12 cellular contexts compared by ENCODE assay signal in the genomic region with DNA sequence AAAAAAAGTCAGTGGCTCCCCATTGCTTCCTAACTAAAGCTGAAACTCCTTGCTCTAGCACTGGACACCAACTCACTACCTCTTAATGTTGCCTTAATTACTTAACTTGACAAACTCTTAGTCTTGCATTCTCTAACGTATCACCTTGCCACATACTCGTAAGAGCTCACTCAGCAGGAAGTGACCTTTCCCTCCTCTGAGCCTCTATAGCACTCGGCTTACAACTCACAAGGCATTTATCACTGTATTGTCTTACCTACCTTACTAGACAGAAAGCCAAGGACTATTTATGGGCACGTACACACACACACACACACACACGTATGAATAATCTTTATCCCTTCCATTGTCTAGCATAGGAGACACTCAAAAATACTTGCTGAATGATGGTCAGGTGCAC. TPM values are rescaled to one million over a fixed set of nuclear protein-coding genes. Genes with fewer than 3 reads are reported as not detected.
A peak's percentile ranks its signal among the peaks of the same experiment; 100 is the strongest.
DNase-seq lines count a peak whose midpoint lies in the region; ATAC-seq, FAIRE-seq and TF ChIP-seq lines count a peak whose summit lies in the region.
"Had no signal": no experiment of that assay in that cellular context is flagged by ENCODE, and none has a peak within 500 bp of the region (broad histone marks: within the 10 kb centered on the region; RNA-seq: fewer than 3 reads in every experiment).

No MANE protein-coding gene starts in this region.

- H3K4me1 ChIP-seq in IMR-90 (ENCODE audit: control insufficient read depth, insufficient read depth, low read length) (peaks cover 2% of the 10 kb centered on the region; the same call in 1 of the 2 replicates), neuronal stem cell (ENCODE audit: control insufficient read depth in 2 of 2, insufficient read depth in 1 of 2, low read depth in 1 of 2, low read length in 2 of 2) (peaks cover 14 to 35% of the 10 kb centered on the region in 2 donors), stomach (peaks cover 0 to 20% (median 9%) of the 10 kb centered on the region in 4 donors), vagina (no peaks in the 10 kb centered on the region), kidney (ENCODE audit: control insufficient read depth in 1 of 2, insufficient read depth in 1 of 2, low read depth in 1 of 2, low read length in 2 of 2) (no peaks in the 10 kb centered on the region)
- H3K4me1 ChIP-seq: colonic mucosa had no signal

- H2BK15ac ChIP-seq in IMR-90 (ENCODE audit: low read depth, low read length): no peak overlapping the region
- H2BK15ac ChIP-seq in neuronal stem cell (ENCODE audit: low read length): no peak overlapping the region

- no peak overlapping the region for H3K9ac ChIP-seq in IMR-90 (ENCODE audit: low read depth, low read length)
- no peak overlapping the region for H3K9ac ChIP-seq in neuronal stem cell (ENCODE audit: low read depth, low read length, poor library complexity)
- H3K9ac ChIP-seq in kidney (ENCODE audit: low read length in 2 of 2): no peak overlapping the region

- H2AK9ac ChIP-seq in IMR-90 (replicated peaks; ENCODE audit: low read depth, low read length, poor library complexity): no peak overlapping the region

- H3K4me2 ChIP-seq in IMR-90 (ENCODE audit: low read depth, low read length): no peak overlapping the region
- H3K4me2 ChIP-seq in neuronal stem cell (ENCODE audit: insufficient read depth, low read length, poor library complexity, severe bottlenecking): no peak overlapping the region

- H3K4ac ChIP-seq in IMR-90 (ENCODE audit: low read depth, low read length) (0 out of 2 replicates have a peak overlapping the region, but pooled peaks have one; percentile 60), neuronal stem cell (ENCODE audit: low read length) (no peak overlapping the region)

- TF ChIP-seq RAD21 in IMR-90 (IDR thresholded peaks at IDR 0.05; ENCODE audit: low read length): no peak

- peak overlapping the region in 1 of 2 experiments; percentile 48; a peak in 1 of 4 replicates for H4K8ac ChIP-seq in IMR-90 (ENCODE audit: low read depth in 2 of 2, low read length in 2 of 2)
- no peak overlapping the region for H4K8ac ChIP-seq in neuronal stem cell (ENCODE audit: low read depth, low read length)

- no peak overlapping the region for H3K18ac ChIP-seq in IMR-90 (ENCODE audit: low read depth, low read length)
- H3K18ac ChIP-seq in neuronal stem cell (ENCODE audit: low read length): peak overlapping the region; percentile 11

- no peak overlapping the region for H2BK12ac ChIP-seq in neuronal stem cell (ENCODE audit: low read length)

- H2BK120ac ChIP-seq in IMR-90 (ENCODE audit: low read depth, low read length) (no peak overlapping the region; the same call in 1 of the 2 replicates), neuronal stem cell (ENCODE audit: low read depth, low read length) (no peak overlapping the region)

- H2AK5ac ChIP-seq in IMR-90 (ENCODE audit: low read depth, low read length): peak overlapping the region; percentile 42
- H2AK5ac ChIP-seq in neuronal stem cell (ENCODE audit: low read depth, low read length): no peak overlapping the region

- H3K27ac ChIP-seq in IMR-90 (ENCODE audit: insufficient read depth, low read length) (no peak overlapping the region), neuronal stem cell (replicated peaks; ENCODE audit: low read length) (peak overlapping the region; percentile 53), stomach (no peak overlapping the region), vagina (no peak overlapping the region), kidney (ENCODE audit: low read depth in 2 of 2, low read length in 2 of 2) (no peak overlapping the region)
- H3K27ac ChIP-seq: colonic mucosa, thoracic aorta had no signal

- ATAC-seq in IMR-90 (ENCODE audit: low read depth): no peak
- ATAC-seq: K562 had no signal

- WGBS in IMR-90 (ENCODE audit: extremely low coverage in 2 of 2, insufficient read length in 1 of 2), 2 experiments: 60% methylated on average over 1 of the region's 5 CpGs; no CpG with 5 or more reads in 1 of the 2 experiments
- no CpG with 5 or more reads among the region's 5 CpGs for WGBS in neuronal stem cell (ENCODE audit: extremely low coverage in 2 of 2, insufficient read length in 2 of 2, insufficient replicate concordance in 1 of 2), 2 donors
- WGBS in stomach, 5 donors: 72 to 82% (median 81%) methylated on average over 5 of the region's 5 CpGs

- H4K5ac ChIP-seq in IMR-90 (ENCODE audit: low read depth, low read length): no peak overlapping the region

- no peak for FAIRE-seq in kidney (lab: Jason Lieb, UNC)
- FAIRE-seq: K562 had no signal

- H3K9me1 ChIP-seq in IMR-90 (ENCODE audit: insufficient read depth, low read length): peaks cover 9% of the 10 kb centered on the region

- in situ Hi-C loops in IMR-90 (cut with MboI; ENCODE audit: low sequenced_read_pairs): no loop called here

- H2BK5ac ChIP-seq in IMR-90 (ENCODE audit: low read depth, low read length, poor library complexity, severe bottlenecking) (no peak overlapping the region), neuronal stem cell (ENCODE audit: low read length) (no peak overlapping the region)

- no peaks in the 10 kb centered on the region for H4K20me1 ChIP-seq in IMR-90 (ENCODE audit: insufficient read depth, low read length)

- BruUV-seq in IMR-90 (replicated peaks; lab: Mats Ljungman, UMichigan): no TSS peak

- H3K23ac ChIP-seq in IMR-90 (ENCODE audit: low read depth, low read length) (peak overlapping the region; percentile 66; the same call in 1 of the 2 replicates), neuronal stem cell (ENCODE audit: low read depth, low read length, poor library complexity) (no peak overlapping the region)

- H2BK20ac ChIP-seq in IMR-90 (ENCODE audit: low read depth, low read length): peak overlapping the region; percentile 14; the same call in 1 of the 2 replicates

- no peak overlapping the region for H4K91ac ChIP-seq in IMR-90 (ENCODE audit: insufficient read depth, low read depth, low read length)
- no peak overlapping the region for H4K91ac ChIP-seq in neuronal stem cell (ENCODE audit: low read depth, low read length, poor library complexity)

- H3K14ac ChIP-seq in IMR-90 (replicated peaks; ENCODE audit: low read depth, low read length): no peak overlapping the region
- H3K14ac ChIP-seq in neuronal stem cell (ENCODE audit: low read length): no peak overlapping the region

- H3K56ac ChIP-seq in IMR-90 (ENCODE audit: extremely low read depth, insufficient read depth, low read length): no peak overlapping the region

- no peaks in the 10 kb centered on the region for H3K36me3 ChIP-seq in IMR-90 (ENCODE audit: control insufficient read depth, insufficient read depth, low read length)
- H3K36me3 ChIP-seq in neuronal stem cell (replicated peaks in 1 of 2; ENCODE audit: control insufficient read depth in 2 of 2, insufficient read depth in 2 of 2, low read length in 2 of 2): no peaks in the 10 kb centered on the region
- H3K36me3 ChIP-seq in stomach: no peaks in the 10 kb centered on the region
- H3K36me3 ChIP-seq in vagina: no peaks in the 10 kb centered on the region
- H3K36me3 ChIP-seq in kidney (ENCODE audit: control insufficient read depth in 1 of 2, insufficient read depth in 2 of 2, low read length in 2 of 2): no peaks in the 10 kb centered on the region
- H3K36me3 ChIP-seq: colonic mucosa, thoracic aorta had no signal

- DNase-seq in IMR-90 (peak; percentile 6), NCI-H2227 (lab: John Stamatoyannopoulos, UW; ENCODE audit: unreplicated experiment) (peak; percentile 53), dermis blood vessel endothelial cell (peak; percentile 26), neuronal stem cell (ENCODE audit: low spot score) (no peak), stomach (no peak), vagina (ENCODE audit: extremely low spot score in 2 of 2) (no peak), kidney (no peak)
- DNase-seq: colonic mucosa, natural killer cell, NCI-H1694 had no signal

- no peak for TF ChIP-seq EP300 in stomach (IDR thresholded peaks at IDR 0.05)

- CTCF ChIA-PET in IMR-90 (lab: Yijun Ruan, JAX): no interaction called here

- no peak for TF ChIP-seq CTCF in IMR-90 (conservative IDR thresholded peaks at IDR 0.05; ENCODE audit: low read depth, low read length)
- no peak for TF ChIP-seq CTCF in stomach (IDR thresholded peaks at IDR 0.05)
- no peak for TF ChIP-seq CTCF in vagina (IDR thresholded peaks at IDR 0.05)
- TF ChIP-seq CTCF in kidney (IDR thresholded peaks at IDR 0.05; ENCODE audit: borderline replicate concordance, extremely low read depth, insufficient read depth): no peak

- no peak overlapping the region for H2AFZ ChIP-seq in IMR-90 (replicated peaks; ENCODE audit: low read length, poor library complexity)
- H2AFZ ChIP-seq in neuronal stem cell (ENCODE audit: low read length): no peak overlapping the region

- POLR2A ChIA-PET in IMR-90 (lab: Charles Lee; ENCODE audit: unreplicated experiment): no interaction called here

- TF ChIP-seq POLR2A in IMR-90 (IDR thresholded peaks at IDR 0.05; ENCODE audit: low read depth, low read length) (no peak), stomach (IDR thresholded peaks at IDR 0.05) (no peak), vagina (IDR thresholded peaks at IDR 0.05) (no peak)

- H3K9me3 ChIP-seq in IMR-90 (ENCODE audit: control insufficient read depth, insufficient read depth, low read length) (no peaks in the 10 kb centered on the region), neuronal stem cell (replicated peaks in 1 of 2; ENCODE audit: control insufficient read depth in 2 of 2, insufficient read depth in 1 of 2, low read depth in 1 of 2, low read length in 2 of 2) (peaks cover 0 to 2% of the 10 kb centered on the region in 2 donors), stomach (no peaks in the 10 kb centered on the region), vagina (no peaks in the 10 kb centered on the region), kidney (ENCODE audit: control insufficient read depth in 1 of 2, low read length in 2 of 2) (no peaks in the 10 kb centered on the region)
- H3K9me3 ChIP-seq: colonic mucosa, thoracic aorta had no signal

- H3K27me3 ChIP-seq in IMR-90 (ENCODE audit: control insufficient read depth, insufficient read depth, low read length) (no peaks in the 10 kb centered on the region), neuronal stem cell (ENCODE audit: control insufficient read depth in 3 of 3, insufficient read depth in 3 of 3, low read depth in 1 of 3, low read length in 3 of 3) (no peaks in the 10 kb centered on the region), stomach (no peaks in the 10 kb centered on the region), vagina (no peaks in the 10 kb centered on the region)
- H3K27me3 ChIP-seq: colonic mucosa had no signal

- intact Hi-C loops in IMR-90 (cut with micrococcal nuclease) (no loop called here), stomach (cut with DNase I; ENCODE audit: low total_unique reads) (no loop called here), vagina (cut with DNase I) (no loop called here), kidney (cut with DNase I) (no loop called here)

- H3K4me3 ChIP-seq in IMR-90 (ENCODE audit: insufficient read depth, low read depth, low read length) (no peak overlapping the region), neuronal stem cell (ENCODE audit: low read length in 2 of 2) (no peak overlapping the region), stomach (no peak overlapping the region), vagina (no peak overlapping the region), kidney (ENCODE audit: low read length in 2 of 2) (no peak overlapping the region)
- H3K4me3 ChIP-seq: colonic mucosa, K562, thoracic aorta had no signal

- dilution Hi-C loops in IMR-90 (cut with HindIII; ENCODE audit: low sequenced_read_pairs, unreplicated experiment): no loop called here

- H3K79me1 ChIP-seq in IMR-90 (ENCODE audit: low read depth in 1 of 2, low read length in 2 of 2): peaks cover 5 to 18% of the 10 kb centered on the region in 2 experiments; a peak in 3 of 4 replicates
- H3K79me1 ChIP-seq in neuronal stem cell (ENCODE audit: low read depth, low read length): no peaks in the 10 kb centered on the region

RNA-seq across cellular contexts. Expression of a gene that starts 21.2 kb away (rescaled TPM):
- total RNA-seq in IMR-90 (2012; rRNA removed) (11.1 and 12.2 TPM in 2 replicates), dermis blood vessel endothelial cell (11.4 and 12.4 TPM in 2 replicates), stomach (1 to 10 TPM in 3 of 5 donors, under 1 TPM in 2; 0.58 to 6.2 (median 2.6) TPM), vagina (4.7 TPM), kidney (12.7 TPM)
- polyA plus RNA-seq in IMR-90 (2012; rRNA removed) (18.8 and 21.9 TPM in 2 replicates), stomach (1 to 10 TPM; 2.2 to 5.2 (median 4.5) TPM), kidney (ENCODE audit: insufficient read depth, low read depth, low replicate concordance) (8.1 TPM)
- 7.3 and 13.0 TPM in 2 replicates for polyA plus RNA-seq in IMR-90 (2012; cell fraction: cytosol; rRNA removed)
- polyA plus RNA-seq in IMR-90 (2012; cell fraction: nucleus; rRNA removed; ENCODE audit: low replicate concordance): 6.4 and 16.9 TPM in 2 replicates
- 20.9 TPM for polyA plus RNA-seq in neuronal stem cell (2013, experiment 1 of 2)
- 21.0 TPM for polyA plus RNA-seq in neuronal stem cell (2013, experiment 2 of 2)

RNA-seq across cellular contexts. Expression of a gene that starts 39.4 kb away (rescaled TPM):
- total RNA-seq in IMR-90 (2012; rRNA removed) (not detected in 2 replicates), dermis blood vessel endothelial cell (not detected in 2 replicates), stomach (not detected), vagina (not detected), kidney (0.50 TPM)
- polyA plus RNA-seq in IMR-90 (2012; rRNA removed) (not detected in 2 replicates), stomach (10 to 100 TPM in 1 of 3 donors, 1 to 10 TPM in 2; 1.7 to 17.3 (median 5.5) TPM), kidney (ENCODE audit: insufficient read depth, low read depth, low replicate concordance) (1.1 TPM)
- polyA plus RNA-seq in IMR-90 (2012; cell fraction: cytosol; rRNA removed): 0.07 TPM in 1 of 2 replicates, not detected in the other
- 0.26 and 0.32 TPM in 2 replicates for polyA plus RNA-seq in IMR-90 (2012; cell fraction: nucleus; rRNA removed; ENCODE audit: low replicate concordance)
- polyA plus RNA-seq in neuronal stem cell (2013, experiment 1 of 2): 0.22 TPM
- polyA plus RNA-seq in neuronal stem cell (2013, experiment 2 of 2): 0.08 TPM
- total RNA-seq: natural killer cell had no signal
- polyA plus RNA-seq: K562 had no signal

Comparison
In these comparisons a context has a peak if more than half of its experiments do, and no peak if none do; other contexts are left out.
1. DNase-seq: peak in IMR-90 (single experiment), NCI-H2227 (single experiment) and dermis blood vessel endothelial cell (single experiment); none in neuronal stem cell (single experiment), stomach (single experiment), vagina (0 of 2) and kidney (single experiment).